In the genomic region with DNA sequence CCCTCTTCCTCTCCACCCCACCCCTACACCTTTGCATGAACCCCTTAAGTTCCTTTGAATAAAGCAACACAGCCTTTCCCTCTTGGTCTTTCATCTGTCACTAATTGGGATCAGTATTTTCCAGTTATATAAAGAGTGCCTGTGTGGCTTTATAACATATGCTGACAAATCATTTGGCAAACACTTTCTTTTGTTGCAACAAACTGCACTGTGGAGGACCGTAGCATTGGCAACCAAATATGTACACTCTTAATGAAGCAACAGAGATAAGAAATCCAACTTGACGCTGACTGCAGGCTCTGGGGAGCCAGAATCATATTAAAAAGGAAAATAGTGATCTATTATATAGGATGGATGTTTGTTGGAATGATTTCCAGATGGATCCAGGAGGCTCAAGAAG, we compare ENCODE assay signal across 8 cellular contexts.
DNase-seq lines count a peak whose midpoint lies in the region; ATAC-seq, FAIRE-seq and TF ChIP-seq lines count a peak whose summit lies in the region.

No MANE protein-coding gene starts in this region.

- POLR2A ChIA-PET in WTC11 (lab: Charles Lee): no interaction called here

- H3K27me3 ChIP-seq in GM23338 (ENCODE audit: insufficient read depth): no peaks in the 10 kb centered on the region
- H3K27me3 ChIP-seq in heart right ventricle: no peaks in the 10 kb centered on the region

- no peaks in the 10 kb centered on the region for H3F3A ChIP-seq in GM23338 (replicated peaks; ENCODE audit: low read depth)

- 6 to 24% methylated on average over 2 of the region's 2 CpGs for WGBS in heart right ventricle, 2 donors

- intact Hi-C loops in heart right ventricle (cut with DNase I): loop anchor here in 1 of 10 donors (10.0 kb wide), 1 partner anchor 71 kb away; no protein-coding TSS in a partner anchor

- H3K9me3 ChIP-seq in heart right ventricle: no peaks in the 10 kb centered on the region

- no peak for TF ChIP-seq POLR2A in GM12892 (IDR thresholded peaks at IDR 0.05; ENCODE audit: low read depth, low read length)

- H3K27me3 Mint-ChIP-seq in GM23338 (ENCODE audit: insufficient read depth, low read depth, poor library complexity) (peaks cover 5% of the 10 kb centered on the region), WTC11 (ENCODE audit: low read depth) (no peaks in the 10 kb centered on the region)

- H3K27ac ChIP-seq in GM23338 (ENCODE audit: low read depth): peak overlapping the region; percentile 47; the same call in 1 of the 2 replicates
- H3K27ac ChIP-seq in heart right ventricle: peak overlapping the region in 2 of 10 donors; percentile 2 to 4
- peak overlapping the region in 16 of 21 experiments; percentile 18 to 85 (median 54) for H3K27ac ChIP-seq in skin epidermis

- peaks cover 31% of the 10 kb centered on the region for H3K4me1 ChIP-seq in GM23338 (ENCODE audit: insufficient read depth)
- peaks cover 0 to 30% (median 12%) of the 10 kb centered on the region in 9 donors for H3K4me1 ChIP-seq in heart right ventricle

- DNase-seq in GM23338 (ENCODE audit: low spot score): no peak
- DNase-seq in WTC11 (ENCODE audit: low spot score): no peak
- no peak for DNase-seq in heart right ventricle
- no peak for DNase-seq in occipital lobe (lab: John Stamatoyannopoulos, UW)
- no peak for DNase-seq in GM12892 (ENCODE audit: insufficient read length)
- no peak for DNase-seq in cerebellar cortex (ENCODE audit: low spot score)
- DNase-seq in NCI-H524 treated with DMSO at 0.1 percent for 48 hours (lab: John Stamatoyannopoulos, UW): no peak

- FAIRE-seq in GM12892 (lab: Jason Lieb, UNC): no peak

- no peak for TF ChIP-seq CTCF in GM23338 (conservative IDR thresholded peaks at IDR 0.05; ENCODE audit: low read depth in 2 of 2)
- no peak for TF ChIP-seq CTCF in WTC11 (IDR thresholded peaks at IDR 0.05)
- TF ChIP-seq CTCF in heart right ventricle (IDR thresholded peaks at IDR 0.05): no peak

- H4K20me1 ChIP-seq in GM23338 (replicated peaks; ENCODE audit: insufficient read depth): no peaks in the 10 kb centered on the region

- H3K9me3 Mint-ChIP-seq in GM23338 (no peaks in the 10 kb centered on the region), WTC11 (no peaks in the 10 kb centered on the region)

- H3K27ac Mint-ChIP-seq in GM23338 (no peak overlapping the region), WTC11 (0 out of 2 replicates have a peak overlapping the region, but pooled peaks have one; percentile 13)

- H3K4me3 Mint-ChIP-seq in GM23338: no peak overlapping the region; the same call in 2 of the 3 replicates
- no peak overlapping the region for H3K4me3 Mint-ChIP-seq in WTC11

- CTCF ChIA-PET in WTC11 (lab: Charles Lee): interaction anchor here (1.4 to 1.6 kb wide), 2 partner anchors 26 to 139 kb away, joined by 5 to 6 read pairs; no protein-coding TSS in a partner anchor

- H3K36me3 Mint-ChIP-seq in GM23338 (ENCODE audit: low read depth): no peaks in the 10 kb centered on the region
- H3K36me3 Mint-ChIP-seq in WTC11: no peaks in the 10 kb centered on the region

- H3K36me3 ChIP-seq in GM23338 (ENCODE audit: insufficient read depth) (no peaks in the 10 kb centered on the region), heart right ventricle (no peaks in the 10 kb centered on the region)

- no peaks in the 10 kb centered on the region for H3K79me2 ChIP-seq in GM23338 (replicated peaks; ENCODE audit: insufficient read depth)

- no peak overlapping the region for H3K4me3 ChIP-seq in GM23338
- H3K4me3 ChIP-seq in heart right ventricle: no peak overlapping the region
- no peak overlapping the region for H3K4me3 ChIP-seq in skin epidermis

- H3K9me2 ChIP-seq in GM23338 (ENCODE audit: insufficient read depth): 0 out of 2 replicates have a peak, but pooled peaks cover 3% of the 10 kb centered on the region

- no peak overlapping the region for H2AFZ ChIP-seq in GM23338

- ATAC-seq in GM23338: no peak
- no peak for ATAC-seq in WTC11
- peak; percentile 57 to 89 (median 64) for ATAC-seq in heart right ventricle

- peak overlapping the region; percentile 41 for H3K4me2 ChIP-seq in GM23338

- H3K4me1 Mint-ChIP-seq in GM23338 (peaks cover 49% of the 10 kb centered on the region), WTC11 (peaks cover 46% of the 10 kb centered on the region)

TF ChIP-seq in GM23338, 12 proteins besides CTCF, POLR2A, EP300 and RAD21 (continues in another document):
- TF ChIP-seq ETS1 (IDR thresholded peaks at IDR 0.05) (no peak), EZH2phosphoT487 (IDR thresholded peaks at IDR 0.05; ENCODE audit: unreplicated experiment) (no peak), EZH2 (IDR thresholded peaks at IDR 0.05; ENCODE audit: low read depth, unreplicated experiment) (no peak), CREB1 (CRISPR knock-in tag; IDR thresholded peaks at IDR 0.05; ENCODE audit: low read depth) (no peak), ZNF114 (CRISPR knock-in tag; IDR thresholded peaks at IDR 0.05) (no peak)
- TF ChIP-seq, protein P1, sequence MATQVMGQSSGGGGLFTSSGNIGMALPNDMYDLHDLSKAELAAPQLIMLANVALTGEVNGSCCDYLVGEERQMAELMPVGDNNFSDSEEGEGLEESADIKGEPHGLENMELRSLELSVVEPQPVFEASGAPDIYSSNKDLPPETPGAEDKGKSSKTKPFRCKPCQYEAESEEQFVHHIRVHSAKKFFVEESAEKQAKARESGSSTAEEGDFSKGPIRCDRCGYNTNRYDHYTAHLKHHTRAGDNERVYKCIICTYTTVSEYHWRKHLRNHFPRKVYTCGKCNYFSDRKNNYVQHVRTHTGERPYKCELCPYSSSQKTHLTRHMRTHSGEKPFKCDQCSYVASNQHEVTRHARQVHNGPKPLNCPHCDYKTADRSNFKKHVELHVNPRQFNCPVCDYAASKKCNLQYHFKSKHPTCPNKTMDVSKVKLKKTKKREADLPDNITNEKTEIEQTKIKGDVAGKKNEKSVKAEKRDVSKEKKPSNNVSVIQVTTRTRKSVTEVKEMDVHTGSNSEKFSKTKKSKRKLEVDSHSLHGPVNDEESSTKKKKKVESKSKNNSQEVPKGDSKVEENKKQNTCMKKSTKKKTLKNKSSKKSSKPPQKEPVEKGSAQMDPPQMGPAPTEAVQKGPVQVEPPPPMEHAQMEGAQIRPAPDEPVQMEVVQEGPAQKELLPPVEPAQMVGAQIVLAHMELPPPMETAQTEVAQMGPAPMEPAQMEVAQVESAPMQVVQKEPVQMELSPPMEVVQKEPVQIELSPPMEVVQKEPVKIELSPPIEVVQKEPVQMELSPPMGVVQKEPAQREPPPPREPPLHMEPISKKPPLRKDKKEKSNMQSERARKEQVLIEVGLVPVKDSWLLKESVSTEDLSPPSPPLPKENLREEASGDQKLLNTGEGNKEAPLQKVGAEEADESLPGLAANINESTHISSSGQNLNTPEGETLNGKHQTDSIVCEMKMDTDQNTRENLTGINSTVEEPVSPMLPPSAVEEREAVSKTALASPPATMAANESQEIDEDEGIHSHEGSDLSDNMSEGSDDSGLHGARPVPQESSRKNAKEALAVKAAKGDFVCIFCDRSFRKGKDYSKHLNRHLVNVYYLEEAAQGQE (IDR thresholded peaks at IDR 0.05; ENCODE audit: unreplicated experiment): no peak

TF ChIP-seq in WTC11, 78 proteins besides CTCF, POLR2A, EP300 and RAD21:
- TF ChIP-seq SP1 (CRISPR knock-in tag; conservative IDR thresholded peaks at IDR 0.05) (no peak), ATF6 (CRISPR knock-in tag; IDR thresholded peaks at IDR 0.05) (no peak), FOXP1 (CRISPR knock-in tag; IDR thresholded peaks at IDR 0.05; ENCODE audit: borderline replicate concordance) (no peak), KAT7 (CRISPR knock-in tag; IDR thresholded peaks at IDR 0.05; ENCODE audit: borderline replicate concordance) (no peak), NR1H2 (CRISPR knock-in tag; IDR thresholded peaks at IDR 0.05) (no peak), NR2C2 (CRISPR knock-in tag; IDR thresholded peaks at IDR 0.05) (no peak), JUN (CRISPR knock-in tag; IDR thresholded peaks at IDR 0.05) (no peak), FOXK1 (CRISPR knock-in tag; IDR thresholded peaks at IDR 0.05) (no peak), ZNF317 (CRISPR knock-in tag; IDR thresholded peaks at IDR 0.05; ENCODE audit: borderline replicate concordance, low read depth) (no peak)

Comparison
In these comparisons a context has a peak if more than half of its experiments do, and no peak if none do; other contexts are left out.
1. ATAC-seq: peak in heart right ventricle (8 of 8); none in GM23338 (single experiment) and WTC11 (single experiment).